Comparison of ENCODE assay signal across 14 cellular contexts in genomic region chr5:148401604-148402003, GRCh38. TPM values are rescaled to one million over a fixed set of nuclear protein-coding genes. Genes with fewer than 3 reads are reported as not detected.
DNase-seq lines count a peak whose midpoint lies in the region; ATAC-seq and TF ChIP-seq lines count a peak whose summit lies in the region.
"Had no signal": no experiment of that assay in that cellular context is flagged by ENCODE, and none has a peak within 500 bp of the region (broad histone marks: within the 10 kb centered on the region; RNA-seq: fewer than 3 reads in every experiment).

No MANE protein-coding gene starts in this region.

- H3K36me3 Mint-ChIP-seq in central memory CD8-positive, alpha-beta T cell (ENCODE audit: insufficient read depth) = peaks cover 68% of the 10 kb centered on the region
- H3K36me3 Mint-ChIP-seq in natural killer cell = peaks cover 22% of the 10 kb centered on the region

- peaks cover 0 to 11% (median 0%) of the 10 kb centered on the region in 11 experiments; a peak in 2 of 22 replicates for H3K9me3 ChIP-seq in BLaER1 treated with 17β-estradiol and CSF1 and Interleukin-3, amounts not matched to agents 10 nM and 100 nM (replicated peaks in 1 of 11)
- H3K9me3 ChIP-seq: transverse colon had no signal

- peak overlapping the region; percentile 3 for H3K27ac Mint-ChIP-seq in central memory CD8-positive, alpha-beta T cell (ENCODE audit: low read depth)
- H3K27ac Mint-ChIP-seq in natural killer cell = peak overlapping the region; percentile 45 to 46

- H3K4me1 ChIP-seq in BLaER1 treated with 17β-estradiol and CSF1 and Interleukin-3, amounts not matched to agents 10 nM and 100 nM = peaks cover 21 to 89% (median 56%) of the 10 kb centered on the region in 10 experiments; a peak in 19 of 20 replicates

- H4K20me1 ChIP-seq in BLaER1 treated with 17β-estradiol and CSF1 and Interleukin-3, amounts not matched to agents 10 nM and 100 nM = peaks cover 0 to 6% (median 0%) of the 10 kb centered on the region in 11 experiments; a peak in 2 of 22 replicates

- H3K9ac ChIP-seq in BLaER1 treated with 17β-estradiol and CSF1 and Interleukin-3, amounts not matched to agents 10 nM and 100 nM = peak overlapping the region in 10 of 11 experiments; percentile 2 to 76 (median 48); a peak in 13 of 22 replicates

- DNase-seq in HCEC 1CT = peak; percentile 66
- DNase-seq in central memory CD8-positive, alpha-beta T cell (ENCODE audit: low spot score in 2 of 2) = no peak
- no peak for DNase-seq in natural killer cell
- DNase-seq in NCI-H345 treated with DMSO at 0.1 percent for 48 hours (lab: John Stamatoyannopoulos, UW; ENCODE audit: unreplicated experiment) = no peak
- DNase-seq in HT-29 (ENCODE audit: low spot score) = no peak
- DNase-seq in SIG-M5 (lab: John Stamatoyannopoulos, UW) = no peak
- DNase-seq: activated CD8-positive, alpha-beta memory T cell treated with anti-CD3 and anti-CD28 coated beads, Interleukin-2, amount 50 U/mL, for 4 hours; central memory CD4-positive, alpha-beta T cell; KG1; NCI-H446; stimulated activated CD4-positive, alpha-beta T cell treated with anti-CD3 and anti-CD28 coated beads, Interleukin-4, amount 100 ng/mL, for 1 hour; transverse colon had no signal

- H3K27me3 ChIP-seq in BLaER1 treated with 17β-estradiol and CSF1 and Interleukin-3, amounts not matched to agents 10 nM and 100 nM = no peaks in the 10 kb centered on the region
- H3K27me3 ChIP-seq: transverse colon had no signal

- peaks cover 40% of the 10 kb centered on the region for H3K4me1 Mint-ChIP-seq in central memory CD8-positive, alpha-beta T cell
- H3K4me1 Mint-ChIP-seq in natural killer cell = peaks cover 14 to 32% of the 10 kb centered on the region in 2 donors

- peak overlapping the region in 2 of 10 experiments; percentile 1 to 51; a peak in 4 of 20 replicates for H3K4me3 ChIP-seq in BLaER1 treated with 17β-estradiol and CSF1 and Interleukin-3, amounts not matched to agents 10 nM and 100 nM
- H3K4me3 ChIP-seq: transverse colon had no signal

- intact Hi-C loops in natural killer cell (cut with micrococcal nuclease) = no loop called here

- peak overlapping the region; percentile 31 to 90 (median 70); a peak in 19 of 22 replicates for H3K4me2 ChIP-seq in BLaER1 treated with 17β-estradiol and CSF1 and Interleukin-3, amounts not matched to agents 10 nM and 100 nM

- TF ChIP-seq CTCF in natural killer cell (IDR thresholded peaks at IDR 0.05) = no peak

- H3K9me3 Mint-ChIP-seq in central memory CD8-positive, alpha-beta T cell = no peaks in the 10 kb centered on the region
- no peaks in the 10 kb centered on the region for H3K9me3 Mint-ChIP-seq in natural killer cell

- H3K27ac ChIP-seq in BLaER1 treated with 17β-estradiol and CSF1 and Interleukin-3, amounts not matched to agents 10 nM and 100 nM = peak overlapping the region; percentile 38 to 93 (median 83); a peak in 20 of 22 replicates

- no peak for ATAC-seq in central memory CD8-positive, alpha-beta T cell (replicated peaks; ENCODE audit: extremely low read depth, poor library complexity, severe bottlenecking)
- ATAC-seq in natural killer cell (peak in 2 of 3 donors; percentile 32 to 62), HG02981 (IDR thresholded peaks at IDR 0.05; ENCODE audit: unreplicated experiment) (no peak)

- H3K27me3 Mint-ChIP-seq in central memory CD8-positive, alpha-beta T cell = no peaks in the 10 kb centered on the region
- H3K27me3 Mint-ChIP-seq in natural killer cell (ENCODE audit: low read depth in 2 of 2) = no peaks in the 10 kb centered on the region

- H3K36me3 ChIP-seq in BLaER1 treated with 17β-estradiol and CSF1 and Interleukin-3, amounts not matched to agents 10 nM and 100 nM = peaks cover 66 to 95% (median 87%) of the 10 kb centered on the region in 11 experiments

- H3K4me3 Mint-ChIP-seq in central memory CD8-positive, alpha-beta T cell = no peak overlapping the region
- H3K4me3 Mint-ChIP-seq in natural killer cell = no peak overlapping the region

RNA-seq across cellular contexts. Expression of gene FBXO38, which starts 17.8 kb away (rescaled TPM):
- 10 to 100 TPM; 55.2 to 76.6 (median 65.1) TPM for total RNA-seq in natural killer cell
- 21.4 and 24.2 TPM in 2 replicates for total RNA-seq in HT-29 (2014; rRNA removed; shearing (Covaris generic))

Comparison
In these comparisons a context has a peak if more than half of its experiments do, and no peak if none do; other contexts are left out.
1. ATAC-seq: peak in natural killer cell (2 of 3); none in central memory CD8-positive, alpha-beta T cell (single experiment) and HG02981 (single experiment).